24 cellular contexts compared by ENCODE assay signal in the genomic region with DNA sequence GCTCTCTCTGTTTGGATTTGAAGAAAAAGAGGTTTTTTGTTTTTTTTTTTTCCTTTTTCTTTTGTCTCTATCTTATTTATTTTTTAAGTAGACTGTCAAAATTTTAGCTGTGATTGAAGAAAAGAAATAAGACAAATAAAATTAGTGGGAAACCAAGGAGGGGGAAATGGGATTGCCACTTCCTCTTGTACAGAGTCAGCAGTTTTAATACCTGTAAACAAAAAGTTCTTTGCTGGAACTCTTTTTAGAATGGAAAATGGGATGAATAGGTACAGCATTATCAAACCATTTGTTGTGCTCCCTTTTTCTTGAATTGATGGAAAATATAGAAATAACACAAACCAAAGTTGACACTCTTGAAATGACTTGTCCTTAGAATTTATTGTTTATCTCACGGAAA.
A peak's percentile ranks its signal among the peaks of the same experiment; 100 is the strongest.
DNase-seq lines count a peak whose midpoint lies in the region; ATAC-seq, FAIRE-seq and TF ChIP-seq lines count a peak whose summit lies in the region.
"Had no signal": no experiment of that assay in that cellular context is flagged by ENCODE, and none has a peak within 500 bp of the region (broad histone marks: within the 10 kb centered on the region; RNA-seq: fewer than 3 reads in every experiment).

No MANE protein-coding gene starts in this region.

- H3K36me3 ChIP-seq in HepG2 (replicated peaks in 1 of 2; ENCODE audit: control insufficient read depth in 1 of 2, insufficient read depth in 2 of 2, low read length in 2 of 2) = no peaks in the 10 kb centered on the region
- no peaks in the 10 kb centered on the region for H3K36me3 ChIP-seq in right lobe of liver
- H3K36me3 ChIP-seq in GM12878 (ENCODE audit: control insufficient read depth in 2 of 2, insufficient read depth in 2 of 2, low read length in 1 of 2) = no peaks in the 10 kb centered on the region
- H3K36me3 ChIP-seq in neural progenitor cell = no peaks in the 10 kb centered on the region
- H3K36me3 ChIP-seq: BE2C; BLaER1 treated with 17β-estradiol and CSF1 and Interleukin-3, amounts not matched to agents 10 nM and 100 nM; HAP-1 had no signal

- H3F3A ChIP-seq in neural progenitor cell (ENCODE audit: low read depth) = no peaks in the 10 kb centered on the region

- no peak overlapping the region for H3K27ac Mint-ChIP-seq in neural progenitor cell
- H3K27ac Mint-ChIP-seq: CD4-positive, alpha-beta memory T cell; GM23338; HFFc6 had no signal

- ATAC-seq in HepG2 = no peak
- no peak for ATAC-seq in right lobe of liver
- no peak for ATAC-seq in GM12878
- ATAC-seq in GM21717 (IDR thresholded peaks at IDR 0.05; ENCODE audit: unreplicated experiment) = no peak
- ATAC-seq: GM23338 had no signal

- no peak overlapping the region for H3K27ac ChIP-seq in HepG2 (ENCODE audit: extremely low read length, insufficient read depth, low read length)
- H3K27ac ChIP-seq in right lobe of liver = no peak overlapping the region
- H3K27ac ChIP-seq in GM12878 (ENCODE audit: control insufficient read depth, insufficient read depth) = no peak overlapping the region
- no peak overlapping the region for H3K27ac ChIP-seq in neural progenitor cell
- H3K27ac ChIP-seq: 22Rv1; BLaER1 treated with 17β-estradiol and CSF1 and Interleukin-3, amounts not matched to agents 10 nM and 100 nM had no signal

- BruUV-seq in HepG2 (replicated peaks; lab: Mats Ljungman, UMichigan) = no TSS peak
- no TSS peak for BruUV-seq in GM12878 (replicated peaks; lab: Mats Ljungman, UMichigan)

- no peaks in the 10 kb centered on the region for H3K27me3 ChIP-seq in HepG2 (ENCODE audit: control insufficient read depth in 1 of 2, insufficient read depth in 2 of 2, low read length in 2 of 2)
- H3K27me3 ChIP-seq in right lobe of liver = no peaks in the 10 kb centered on the region
- no peaks in the 10 kb centered on the region for H3K27me3 ChIP-seq in GM12878 (replicated peaks in 1 of 2; ENCODE audit: control insufficient read depth in 2 of 2, insufficient read depth in 2 of 2, low read length in 1 of 2)
- no peaks in the 10 kb centered on the region for H3K27me3 ChIP-seq in neural progenitor cell
- H3K27me3 ChIP-seq: BE2C; BLaER1 treated with 17β-estradiol and CSF1 and Interleukin-3, amounts not matched to agents 10 nM and 100 nM had no signal

- no peaks in the 10 kb centered on the region for H3K79me2 ChIP-seq in HepG2 (ENCODE audit: insufficient read depth, low read length)
- no peaks in the 10 kb centered on the region for H3K79me2 ChIP-seq in GM12878 (ENCODE audit: control insufficient read depth, insufficient read depth, low read length)
- H3K79me2 ChIP-seq in neural progenitor cell (ENCODE audit: low read depth) = no peaks in the 10 kb centered on the region

- H3K4me2 ChIP-seq in HepG2 (ENCODE audit: low read depth, low read length) = no peak overlapping the region
- H3K4me2 ChIP-seq in GM12878 (ENCODE audit: control insufficient read depth, insufficient read depth) = no peak overlapping the region
- H3K4me2 ChIP-seq in neural progenitor cell = peak overlapping the region; percentile 0
- H3K4me2 ChIP-seq: BLaER1 treated with 17β-estradiol and CSF1 and Interleukin-3, amounts not matched to agents 10 nM and 100 nM; GM23338 had no signal

- H3K4me3 ChIP-seq in HepG2 (replicated peaks in 1 of 3; ENCODE audit: insufficient read depth in 1 of 3, low read depth in 2 of 3, low read length in 3 of 3) = no peak overlapping the region
- no peak overlapping the region for H3K4me3 ChIP-seq in right lobe of liver
- no peak overlapping the region for H3K4me3 ChIP-seq in GM12878
- H3K4me3 ChIP-seq in neural progenitor cell = no peak overlapping the region
- H3K4me3 ChIP-seq: BLaER1 treated with 17β-estradiol and CSF1 and Interleukin-3, amounts not matched to agents 10 nM and 100 nM; GM23338; HAP-1 had no signal

- RAD21 ChIA-PET in GM12878 (lab: Charles Lee; ENCODE audit: unreplicated experiment) = no interaction called here

- TF ChIP-seq POLR2A in HepG2 (IDR thresholded peaks at IDR 0.05; ENCODE audit: insufficient read depth in 1 of 2, low read depth in 2 of 2, low read length in 2 of 2) (no peak), right lobe of liver (IDR thresholded peaks at IDR 0.05) (no peak), GM12878 (IDR thresholded peaks at IDR 0.05; ENCODE audit: low read depth, low read length) (no peak)

- no peak for TF ChIP-seq EP300 in HepG2 (IDR thresholded peaks at IDR 0.05; ENCODE audit: low read depth in 2 of 2, low read length in 2 of 2)
- no peak for TF ChIP-seq EP300 in HepG2 (CRISPR knock-in tag; IDR thresholded peaks at IDR 0.05; ENCODE audit: borderline replicate concordance)
- no peak for TF ChIP-seq EP300 in GM12878 (IDR thresholded peaks at IDR 0.05; ENCODE audit: borderline replicate concordance in 1 of 2, control insufficient read depth in 1 of 2, low read depth in 2 of 2, low read length in 2 of 2)

- TF ChIP-seq CTCF in HepG2 (CRISPR knock-in tag; IDR thresholded peaks at IDR 0.05) = no peak
- TF ChIP-seq CTCF in right lobe of liver (IDR thresholded peaks at IDR 0.05) = no peak
- no peak for TF ChIP-seq CTCF in GM12878 (IDR thresholded peaks at IDR 0.05 in 2 of 3, conservative IDR thresholded peaks at IDR 0.05 in 1 of 3; ENCODE audit: control insufficient read depth in 2 of 3, extremely low read depth in 1 of 3, insufficient read depth in 1 of 3, low read depth in 3 of 3, low read length in 3 of 3)
- TF ChIP-seq CTCF in neural progenitor cell (IDR thresholded peaks at IDR 0.05) = no peak

- peaks cover 56% of the 10 kb centered on the region for H3K9me3 ChIP-seq in HepG2 (ENCODE audit: low read length)
- H3K9me3 ChIP-seq in right lobe of liver = no peaks in the 10 kb centered on the region
- no peaks in the 10 kb centered on the region for H3K9me3 ChIP-seq in GM12878 (replicated peaks; ENCODE audit: control insufficient read depth, insufficient read depth, low read length)
- H3K9me3 ChIP-seq in neural progenitor cell (ENCODE audit: low read depth) = no peaks in the 10 kb centered on the region
- H3K9me3 ChIP-seq: BE2C; BLaER1 treated with 17β-estradiol and CSF1 and Interleukin-3, amounts not matched to agents 10 nM and 100 nM; HAP-1 had no signal

- in situ Hi-C loops in HepG2 (cut with HindIII; ENCODE audit: extremely low pct_ligation_motif_present, low pct_unique_long_range_greater_than_20kb) (no loop called here), GM12878 (cut with MboI) (no loop called here)

- intact Hi-C loops in HepG2 (cut with micrococcal nuclease; ENCODE audit: unreplicated experiment) = no loop called here
- intact Hi-C loops in right lobe of liver (cut with DNase I) = no loop called here
- intact Hi-C loops in GM12878 (cut with micrococcal nuclease; ENCODE audit: unreplicated experiment) = no loop called here

- H2AFZ ChIP-seq in HepG2 (ENCODE audit: low read length) (no peak overlapping the region), GM12878 (ENCODE audit: control insufficient read depth, low read depth, low read length) (no peak overlapping the region), neural progenitor cell (replicated peaks) (no peak overlapping the region)
- H2AFZ ChIP-seq: GM23338 had no signal

- no peaks in the 10 kb centered on the region for H3K36me3 Mint-ChIP-seq in neural progenitor cell
- H3K36me3 Mint-ChIP-seq: CD4-positive, alpha-beta memory T cell had no signal

- POLR2A ChIA-PET in HepG2 (lab: Yijun Ruan, JAX) = no interaction called here
- POLR2A ChIA-PET in GM12878 (lab: Charles Lee) = no interaction called here

- no peak overlapping the region for H3K4me3 Mint-ChIP-seq in neural progenitor cell
- H3K4me3 Mint-ChIP-seq: CD4-positive, alpha-beta memory T cell; GM23338; HFFc6 had no signal

- H3K9me3 Mint-ChIP-seq in neural progenitor cell = no peaks in the 10 kb centered on the region
- H3K9me3 Mint-ChIP-seq: GM23338 had no signal

- FAIRE-seq in HepG2 (lab: Jason Lieb, UNC) = no peak
- FAIRE-seq in GM12878 (lab: Jason Lieb, UNC) = no peak
- FAIRE-seq: A204.1, G401.6, GM12892, GM19239, H54 had no signal

- H3K9ac ChIP-seq in HepG2 (ENCODE audit: insufficient read depth, low read depth, low read length) (no peak overlapping the region), GM12878 (ENCODE audit: control insufficient read depth, insufficient read depth, low read length) (no peak overlapping the region), neural progenitor cell (no peak overlapping the region)
- H3K9ac ChIP-seq: BLaER1 treated with 17β-estradiol and CSF1 and Interleukin-3, amounts not matched to agents 10 nM and 100 nM had no signal

- H3K27me3 Mint-ChIP-seq in neural progenitor cell (ENCODE audit: insufficient read depth, low read depth) = peaks cover 2% of the 10 kb centered on the region
- H3K27me3 Mint-ChIP-seq: CD4-positive, alpha-beta memory T cell had no signal

- TF ChIP-seq RAD21 in HepG2 (CRISPR knock-in tag; IDR thresholded peaks at IDR 0.05) (no peak), GM12878 (IDR thresholded peaks at IDR 0.05; ENCODE audit: insufficient read depth, low read depth, low read length) (no peak)

- CTCF ChIA-PET in HepG2 (lab: Yijun Ruan, JAX; ENCODE audit: low intra/inter-chr PET ratio, low total read pairs) = no interaction called here
- CTCF ChIA-PET in GM12878 (lab: Yijun Ruan, JAX) = no interaction called here

- peaks cover 13% of the 10 kb centered on the region for H3K4me1 Mint-ChIP-seq in neural progenitor cell
- H3K4me1 Mint-ChIP-seq: CD4-positive, alpha-beta memory T cell had no signal

- SMC1A ChIA-PET in GM12878 (lab: Charles Lee; ENCODE audit: uncharacterized antibody, unreplicated experiment) = no interaction called here

- H4K20me1 ChIP-seq in HepG2 (ENCODE audit: insufficient read depth, low read length) = no peaks in the 10 kb centered on the region
- no peaks in the 10 kb centered on the region for H4K20me1 ChIP-seq in GM12878 (ENCODE audit: control insufficient read depth, insufficient read depth)
- H4K20me1 ChIP-seq in neural progenitor cell (ENCODE audit: low read depth) = no peaks in the 10 kb centered on the region
- H4K20me1 ChIP-seq: BLaER1 treated with 17β-estradiol and CSF1 and Interleukin-3, amounts not matched to agents 10 nM and 100 nM had no signal

- 88% methylated on average over 1 of the region's 1 CpG for WGBS in HepG2 (ENCODE audit: low lambda C conversion rate)
- WGBS in right lobe of liver (ENCODE audit: insufficient coverage, low coverage, low lambda C conversion rate, missing lambda C conversion rate) = 74% methylated on average over 1 of the region's 1 CpG
- WGBS in GM12878 (ENCODE audit: insufficient coverage, insufficient replicate concordance, low lambda C conversion rate, missing lambda C conversion rate) = 67% methylated on average over 1 of the region's 1 CpG

- DNase-seq in HepG2 (ENCODE audit: low spot score) (no peak), right lobe of liver (no peak), GM12878 (ENCODE audit: low read depth, low spot score) (no peak), neural progenitor cell (ENCODE audit: low spot score) (no peak), RPMI8226 (no peak)
- DNase-seq: ACHN; AML-193; BE2C; Calu3; CD4-positive, alpha-beta memory T cell; COR-L47; DMS153; DND-41; HFFc6 had no signal

- no peaks in the 10 kb centered on the region for H3K4me1 ChIP-seq in HepG2 (ENCODE audit: insufficient read depth, low read length)
- H3K4me1 ChIP-seq in right lobe of liver = no peaks in the 10 kb centered on the region
- no peaks in the 10 kb centered on the region for H3K4me1 ChIP-seq in GM12878 (ENCODE audit: control insufficient read depth, insufficient read depth, low read length)
- H3K4me1 ChIP-seq in neural progenitor cell = peaks cover 20% of the 10 kb centered on the region
- H3K4me1 ChIP-seq: BE2C; BLaER1 treated with 17β-estradiol and CSF1 and Interleukin-3, amounts not matched to agents 10 nM and 100 nM had no signal
